Comparison of ENCODE assay signal across 13 cellular contexts in genomic region chr10:36383349-36383748, GRCh38.
A peak's percentile ranks its signal among the peaks of the same experiment; 100 is the strongest.
DNase-seq lines count a peak whose midpoint lies in the region; ATAC-seq and TF ChIP-seq lines count a peak whose summit lies in the region.
"Had no signal": no experiment of that assay in that cellular context is flagged by ENCODE, and none has a peak within 500 bp of the region (broad histone marks: within the 10 kb centered on the region; RNA-seq: fewer than 3 reads in every experiment).

No MANE protein-coding gene starts in this region.

- H3K4me1 ChIP-seq in KMS-11 (ENCODE audit: low read depth, poor library complexity, severe bottlenecking) = peaks cover 12% of the 10 kb centered on the region
- H3K4me1 ChIP-seq: A549, BE2C had no signal

- no peaks in the 10 kb centered on the region for H3K36me3 ChIP-seq in KMS-11 (ENCODE audit: insufficient read depth)
- H3K36me3 ChIP-seq: BE2C had no signal

- peaks cover 9% of the 10 kb centered on the region for H3K9me3 Mint-ChIP-seq in natural killer cell treated with Interleukin-12 subunit alpha and Interleukin-12 subunit beta and Interleukin-15 and Interleukin-18, amount 100 ng/mL, for 72 hours

- TF ChIP-seq CTCF in KMS-11 (conservative IDR thresholded peaks at IDR 0.05; ENCODE audit: low read depth, low read length) (no peak), choroid plexus epithelial cell (conservative IDR thresholded peaks at IDR 0.05; ENCODE audit: low read depth, low read length) (no peak)

- no peaks in the 10 kb centered on the region for H3K27me3 Mint-ChIP-seq in natural killer cell treated with Interleukin-12 subunit alpha and Interleukin-12 subunit beta and Interleukin-15 and Interleukin-18, amount 100 ng/mL, for 72 hours
- H3K27me3 Mint-ChIP-seq: CD4-positive, alpha-beta memory T cell had no signal

- H3K27ac ChIP-seq in KMS-11 = peak overlapping the region; percentile 1; the same call in 1 of the 2 replicates
- H3K27ac ChIP-seq: A549, C4-2B had no signal

- H3K36me3 Mint-ChIP-seq in natural killer cell treated with Interleukin-12 subunit alpha and Interleukin-12 subunit beta and Interleukin-15 and Interleukin-18, amount 100 ng/mL, for 72 hours = no peaks in the 10 kb centered on the region
- H3K36me3 Mint-ChIP-seq: CD4-positive, alpha-beta memory T cell had no signal

- ATAC-seq in natural killer cell treated with Interleukin-12 subunit alpha and Interleukin-12 subunit beta and Interleukin-15 and Interleukin-18, amount 100 ng/mL, for 72 hours = peak in 1 of 2 donors; percentile 73
- ATAC-seq: A549, HCT116 had no signal

- H3K4me2 ChIP-seq in KMS-11 = peak overlapping the region; percentile 16; the same call in 1 of the 2 replicates
- H3K4me2 ChIP-seq: A549 had no signal

- H4K20me1 ChIP-seq in KMS-11 (ENCODE audit: insufficient read depth) = no peaks in the 10 kb centered on the region

- H2AFZ ChIP-seq in KMS-11 (ENCODE audit: low read depth) = no peak overlapping the region

- H3K79me2 ChIP-seq in KMS-11 (ENCODE audit: insufficient read depth, low read depth) = no peaks in the 10 kb centered on the region

- H3K4me3 ChIP-seq in KMS-11 (IDR thresholded peaks at IDR 0.05; ENCODE audit: insufficient read depth, low read depth, low read length) (no peak overlapping the region), choroid plexus epithelial cell (ENCODE audit: low read depth, low read length) (no peak overlapping the region)
- H3K4me3 ChIP-seq: A549 had no signal

- H3K27me3 ChIP-seq in KMS-11 (ENCODE audit: insufficient read depth, low read depth) = no peaks in the 10 kb centered on the region
- H3K27me3 ChIP-seq: BE2C had no signal

- peak overlapping the region in 1 of 2 donors; percentile 45 for H3K27ac Mint-ChIP-seq in natural killer cell treated with Interleukin-12 subunit alpha and Interleukin-12 subunit beta and Interleukin-15 and Interleukin-18, amount 100 ng/mL, for 72 hours
- H3K27ac Mint-ChIP-seq: CD4-positive, alpha-beta memory T cell had no signal

- H3K4me1 Mint-ChIP-seq in natural killer cell treated with Interleukin-12 subunit alpha and Interleukin-12 subunit beta and Interleukin-15 and Interleukin-18, amount 100 ng/mL, for 72 hours (ENCODE audit: low read depth in 2 of 2) = peaks cover 5 to 6% of the 10 kb centered on the region in 2 donors
- H3K4me1 Mint-ChIP-seq: CD4-positive, alpha-beta memory T cell had no signal

- peak overlapping the region; percentile 31 for H3K4me3 Mint-ChIP-seq in natural killer cell treated with Interleukin-12 subunit alpha and Interleukin-12 subunit beta and Interleukin-15 and Interleukin-18, amount 100 ng/mL, for 72 hours
- H3K4me3 Mint-ChIP-seq: CD4-positive, alpha-beta memory T cell had no signal

- no peak overlapping the region for H3K9ac ChIP-seq in KMS-11

- DNase-seq in choroid plexus epithelial cell (ENCODE audit: low read depth) (peak; percentile 14), NCI-H146 (lab: John Stamatoyannopoulos, UW) (no peak)
- DNase-seq in natural killer cell treated with Interleukin-12 subunit alpha and Interleukin-12 subunit beta and Interleukin-15 and Interleukin-18, amount 100 ng/mL, for 72 hours (ENCODE audit: low spot score) = no peak
- no peak for DNase-seq in activated CD4-positive, alpha-beta T cell treated with anti-CD3 and anti-CD28 coated beads, Interleukin-2, amount 50 U/mL, for 4 hours
- DNase-seq in stimulated activated naive CD4-positive, alpha-beta T cell (lab: John Stamatoyannopoulos, UW) = no peak
- DNase-seq: BE2C; CD4-positive, alpha-beta memory T cell; DMS79 treated with DMSO at 0.1 percent for 48 hours; GF-D8 had no signal
